Comparison of ENCODE assay signal across 8 cellular contexts in the genomic region with DNA sequence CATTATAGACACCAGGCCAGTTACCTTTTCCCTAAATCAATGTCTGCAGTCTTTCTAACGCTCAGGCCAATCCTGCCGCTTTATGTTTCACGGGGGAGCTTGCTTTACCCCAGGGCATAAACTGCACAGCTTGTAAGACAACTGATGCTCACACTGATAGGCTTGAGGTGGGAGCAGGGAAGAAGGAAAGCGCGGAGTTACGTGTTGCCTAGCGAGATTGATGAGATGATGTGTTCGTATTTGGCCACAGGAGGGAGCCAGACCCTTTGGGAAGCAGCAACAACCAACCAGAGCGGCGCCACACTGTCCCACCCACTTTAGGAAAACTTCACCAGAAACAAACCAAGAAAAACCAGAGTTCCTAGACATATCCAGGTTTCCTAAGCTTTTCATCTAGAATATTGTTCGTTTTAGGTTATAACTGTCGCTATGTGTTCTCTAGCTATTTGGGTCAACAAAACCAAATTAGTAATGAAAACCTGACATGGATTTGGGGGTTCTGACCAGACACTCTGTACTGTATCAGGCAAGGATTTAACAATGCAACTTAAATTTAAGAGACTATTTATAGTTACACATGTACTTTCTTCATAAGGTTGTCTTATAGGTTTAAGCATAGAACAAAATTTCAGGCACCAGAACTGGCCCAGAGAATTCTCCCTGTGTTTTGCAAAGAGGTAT. TPM values are rescaled to one million over a fixed set of nuclear protein-coding genes. Genes with fewer than 3 reads are reported as not detected.
DNase-seq lines count a peak whose midpoint lies in the region; TF ChIP-seq lines count a peak whose summit lies in the region.

No MANE protein-coding gene starts in this region.

- H4K20me1 ChIP-seq in GM23248 (ENCODE audit: insufficient read depth) (no peaks in the 10 kb centered on the region), Loucy (ENCODE audit: insufficient read depth, low read length, poor library complexity, severe bottlenecking) (no peaks in the 10 kb centered on the region)

- TF ChIP-seq EP300 in ovary (IDR thresholded peaks at IDR 0.05), result no peak

- TF ChIP-seq CTCF in Loucy (conservative IDR thresholded peaks at IDR 0.05; ENCODE audit: low read length), result peak; percentile 95
- peak; percentile 71 to 75 (median 72) for TF ChIP-seq CTCF in ovary (IDR thresholded peaks at IDR 0.05)
- peak; percentile 79 to 81 for TF ChIP-seq CTCF in tibial artery (IDR thresholded peaks at IDR 0.05)

- 0 out of 2 replicates have a peak, but pooled peaks cover 13% of the 10 kb centered on the region for H3F3A ChIP-seq in GM23248 (ENCODE audit: insufficient read depth)
- H3F3A ChIP-seq in Loucy (ENCODE audit: low read depth), result peaks cover 4% of the 10 kb centered on the region; the same call in 1 of the 2 replicates

- peak; percentile 87 for DNase-seq in EH (ENCODE audit: low read depth)
- DNase-seq in GM23248, result peak; percentile 92
- peak; percentile 50 to 79 for DNase-seq in SHP77 (lab: John Stamatoyannopoulos, UW)
- DNase-seq in activated effector memory CD4-positive, alpha-beta T cell treated with Interleukin-2 at 50 U/mL for 16 hours, result peak; percentile 50
- peak; percentile 78 for DNase-seq in foreskin melanocyte
- peak; percentile 74 to 86 (median 81) for DNase-seq in ovary
- peak; percentile 83 to 84 for DNase-seq in tibial artery

- intact Hi-C loops in ovary (cut with DNase I) (loop anchor here (2.0 to 5.0 kb wide), 2 partner anchors 94 kb away; no protein-coding TSS in a partner anchor), tibial artery (cut with DNase I; ENCODE audit: low total_unique reads) (loop anchor here (5.0 kb wide), 1 partner anchor 94 kb away; no protein-coding TSS in a partner anchor)

- H3K36me3 ChIP-seq in GM23248 (ENCODE audit: low read depth), result no peaks in the 10 kb centered on the region
- H3K36me3 ChIP-seq in Loucy (ENCODE audit: insufficient read depth, low read length), result no peaks in the 10 kb centered on the region
- H3K36me3 ChIP-seq in ovary, result no peaks in the 10 kb centered on the region
- H3K36me3 ChIP-seq in tibial artery, result no peaks in the 10 kb centered on the region

- in situ Hi-C loops in GM23248 (cut with MboI), result no loop called here

- H3K4me1 ChIP-seq in GM23248 (ENCODE audit: insufficient read depth) (peaks cover 18% of the 10 kb centered on the region), Loucy (ENCODE audit: insufficient read depth, low read length, poor library complexity, severe bottlenecking) (peaks cover 40% of the 10 kb centered on the region), ovary (ENCODE audit: insufficient read depth) (no peaks in the 10 kb centered on the region), tibial artery (peaks cover 0 to 9% (median 0%) of the 10 kb centered on the region in 4 donors)

- WGBS in GM23248 (ENCODE audit: low coverage in 1 of 2, low lambda C conversion rate in 2 of 2, missing lambda C conversion rate in 2 of 2), 2 experiments, result 0 to 2% methylated on average over 12 of the region's 12 CpGs
- WGBS in ovary, 3 donors, result 1 to 4% (median 2%) methylated on average over 12 of the region's 12 CpGs

- H2AFZ ChIP-seq in GM23248 (peak overlapping the region; percentile 81), Loucy (ENCODE audit: low read length) (peak overlapping the region; percentile 48; the same call in 1 of the 2 replicates)

- H3K9me2 ChIP-seq in GM23248 (ENCODE audit: insufficient read depth), result no peaks in the 10 kb centered on the region
- no peaks in the 10 kb centered on the region for H3K9me2 ChIP-seq in Loucy (replicated peaks; ENCODE audit: low read depth, low read length)

- no peak for TF ChIP-seq POLR2A in ovary (IDR thresholded peaks at IDR 0.05)

- no peaks in the 10 kb centered on the region for H3K27me3 ChIP-seq in GM23248 (replicated peaks; ENCODE audit: insufficient read depth)
- H3K27me3 ChIP-seq in Loucy (ENCODE audit: insufficient read depth, low read length, poor library complexity, severe bottlenecking), result no peaks in the 10 kb centered on the region
- H3K27me3 ChIP-seq in ovary, result no peaks in the 10 kb centered on the region
- no peaks in the 10 kb centered on the region for H3K27me3 ChIP-seq in tibial artery

- H3K27ac ChIP-seq in GM23248 (no peak overlapping the region), ovary (no peak overlapping the region), tibial artery (no peak overlapping the region)

- H3K4me2 ChIP-seq in GM23248 (ENCODE audit: unreplicated experiment) (peak overlapping the region; percentile 77), Loucy (ENCODE audit: low read depth, low read length, poor library complexity, severe bottlenecking) (peak overlapping the region; percentile 55)

- H3K4me3 ChIP-seq in GM23248 (peak overlapping the region; percentile 52; the same call in 1 of the 2 replicates), Loucy (ENCODE audit: low read length, poor library complexity, severe bottlenecking) (peak overlapping the region; percentile 56), ovary (no peak overlapping the region), tibial artery (no peak overlapping the region)

- H3K9me3 ChIP-seq in GM23248 (ENCODE audit: low read depth) (no peaks in the 10 kb centered on the region), Loucy (ENCODE audit: insufficient read depth, low read depth, low read length) (no peaks in the 10 kb centered on the region), ovary (no peaks in the 10 kb centered on the region), tibial artery (no peaks in the 10 kb centered on the region)

- H3K9ac ChIP-seq in GM23248 (peak overlapping the region; percentile 21), Loucy (ENCODE audit: low read depth, low read length, poor library complexity, severe bottlenecking) (peak overlapping the region; percentile 64)

- no peaks in the 10 kb centered on the region for H3K79me2 ChIP-seq in GM23248 (ENCODE audit: insufficient read depth)
- H3K79me2 ChIP-seq in Loucy (ENCODE audit: insufficient read depth, low read length), result no peaks in the 10 kb centered on the region

RNA-seq across cellular contexts. Expression of a gene that starts 2.4 kb away (rescaled TPM):
- not detected in 2 replicates for total RNA-seq in GM23248 (2014; rRNA removed; shearing (Covaris generic))
- polyA plus RNA-seq in GM23248 (2016; fragmentation: Nextera tagmentation; extraction: Ambion mirVana) (not detected in 2 replicates), ovary (not detected)
- total RNA-seq in ovary, result not detected

RNA-seq across cellular contexts. Expression of a gene that starts 30.2 kb away (rescaled TPM):
- not detected in 2 replicates for total RNA-seq in GM23248 (2014; rRNA removed; shearing (Covaris generic))
- polyA plus RNA-seq in GM23248 (2016; fragmentation: Nextera tagmentation; extraction: Ambion mirVana), result not detected in 2 replicates
- not detected for total RNA-seq in ovary
- polyA plus RNA-seq in ovary, result not detected

Comparison
In these comparisons a context has a peak if more than half of its experiments do, and no peak if none do; other contexts are left out.
1. H3K4me3 ChIP-seq: peak in GM23248 (single experiment) and Loucy (single experiment); none in ovary (single experiment) and tibial artery (0 of 2).
2. Peak in every context shown above with its lines, with median percentiles within 50 percentile points of each other: DNase-seq and CTCF ChIP-seq.